Comparison of ENCODE assay signal across 8 cellular contexts in the genomic region with DNA sequence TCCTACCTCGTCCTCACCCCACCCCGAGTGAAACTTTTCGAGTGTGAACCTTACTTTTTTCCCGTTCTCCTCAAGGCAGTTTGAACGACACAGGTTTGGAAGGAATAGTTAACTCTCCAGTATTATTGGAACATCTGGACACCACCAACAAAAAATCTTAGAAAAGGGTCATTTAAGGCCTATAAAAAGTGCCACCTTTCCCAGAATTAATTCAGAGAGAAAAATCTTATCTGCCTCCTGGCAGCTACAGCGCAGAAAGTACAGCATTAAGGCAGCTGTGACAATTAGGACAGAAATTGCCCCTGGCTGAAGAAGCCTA. TPM values are rescaled to one million over a fixed set of nuclear protein-coding genes. Genes with fewer than 3 reads are reported as not detected.
DNase-seq lines count a peak whose midpoint lies in the region; TF ChIP-seq lines count a peak whose summit lies in the region.

No MANE protein-coding gene starts in this region.

- TF ChIP-seq POLR2A in Peyer's patch (IDR thresholded peaks at IDR 0.05), result no peak
- TF ChIP-seq POLR2A in esophagus muscularis mucosa (IDR thresholded peaks at IDR 0.05; ENCODE audit: low read depth), result no peak
- no peak for TF ChIP-seq POLR2A in prostate gland (IDR thresholded peaks at IDR 0.05)

- H3K36me3 ChIP-seq in Peyer's patch (no peaks in the 10 kb centered on the region), esophagus muscularis mucosa (no peaks in the 10 kb centered on the region), prostate gland (no peaks in the 10 kb centered on the region)

- intact Hi-C loops in esophagus muscularis mucosa (cut with DNase I), result no loop called here
- intact Hi-C loops in prostate gland (cut with DNase I), result no loop called here

- no peak for TF ChIP-seq CTCF in GM12865 (IDR thresholded peaks at IDR 0.05; ENCODE audit: insufficient read depth, low read depth, low read length, missing control alignments)
- TF ChIP-seq CTCF in Peyer's patch (IDR thresholded peaks at IDR 0.05), result no peak
- no peak for TF ChIP-seq CTCF in esophagus muscularis mucosa (IDR thresholded peaks at IDR 0.05)
- TF ChIP-seq CTCF in prostate gland (IDR thresholded peaks at IDR 0.05), result no peak

- WGBS in esophagus muscularis mucosa, result 1% methylated on average over 6 of the region's 6 CpGs
- WGBS in prostate gland, result under 1% methylated on average over 6 of the region's 6 CpGs

- H3K27ac ChIP-seq in Peyer's patch (peak overlapping the region; percentile 96 to 98 (median 98)), esophagus muscularis mucosa (replicated peaks in 1 of 4) (peak overlapping the region; percentile 92 to 97 (median 96)), prostate gland (peak overlapping the region; percentile 94 to 97)

- DNase-seq in GM12865 (ENCODE audit: low read depth) (no peak), Peyer's patch (no peak), esophagus muscularis mucosa (ENCODE audit: extremely low spot score) (no peak), prostate gland (ENCODE audit: low spot score) (no peak), T1000 (lab: John Stamatoyannopoulos, UW) (no peak)
- no peak for DNase-seq in stimulated activated naive CD4-positive, alpha-beta T cell (lab: John Stamatoyannopoulos, UW)
- DNase-seq in stimulated activated CD4-positive, alpha-beta T cell treated with anti-CD3 and anti-CD28 coated beads, Interleukin-12 subunit alpha, Interleukin-12 subunit beta, amount 100 ng/mL, for 4 hours, result no peak
- DNase-seq in stimulated activated CD4-positive, alpha-beta T cell treated with anti-CD3 and anti-CD28 coated beads, Interleukin-4, amount 100 ng/mL, for 24 hours, result no peak

- H3K9me3 ChIP-seq in Peyer's patch, result no peaks in the 10 kb centered on the region
- no peaks in the 10 kb centered on the region for H3K9me3 ChIP-seq in esophagus muscularis mucosa
- no peaks in the 10 kb centered on the region for H3K9me3 ChIP-seq in prostate gland

- TF ChIP-seq EP300 in esophagus muscularis mucosa (IDR thresholded peaks at IDR 0.05), result no peak

- peak overlapping the region; percentile 92 for H3K4me3 ChIP-seq in GM12865 (ENCODE audit: low read depth, low read length)
- peak overlapping the region; percentile 93 to 99 (median 96) for H3K4me3 ChIP-seq in Peyer's patch
- H3K4me3 ChIP-seq in esophagus muscularis mucosa, result peak overlapping the region; percentile 80 to 96 (median 94)
- peak overlapping the region; percentile 83 to 96 for H3K4me3 ChIP-seq in prostate gland

- H3K4me1 ChIP-seq in Peyer's patch, result peaks cover 0 to 22% (median 2%) of the 10 kb centered on the region in 4 donors
- peaks cover 13 to 47% (median 40%) of the 10 kb centered on the region in 4 donors for H3K4me1 ChIP-seq in esophagus muscularis mucosa
- H3K4me1 ChIP-seq in prostate gland (replicated peaks), result peaks cover 5% of the 10 kb centered on the region

- H3K27me3 ChIP-seq in Peyer's patch (no peaks in the 10 kb centered on the region), esophagus muscularis mucosa (peaks cover 0 to 2% (median 0%) of the 10 kb centered on the region in 4 donors), prostate gland (replicated peaks; ENCODE audit: insufficient read depth) (no peaks in the 10 kb centered on the region)

RNA-seq across cellular contexts. Expression of a gene that starts 1.1 kb away (rescaled TPM):
- 100 to 1,000 TPM in 3 of 4 donors, 10 to 100 TPM in 1; 93.3 to 145 (median 116) TPM for total RNA-seq in Peyer's patch
- 10 to 100 TPM; 45.8 to 61.3 (median 49.4) TPM for total RNA-seq in esophagus muscularis mucosa
- 100 to 1,000 TPM; 120 to 122 TPM for total RNA-seq in prostate gland
